ENCODE assay signal across 12 cellular contexts in genomic region chr7:130367088-130367755, GRCh38. TPM values are rescaled to one million over a fixed set of nuclear protein-coding genes. Genes with fewer than 3 reads are reported as not detected.
DNase-seq lines count a peak whose midpoint lies in the region; ATAC-seq, FAIRE-seq and TF ChIP-seq lines count a peak whose summit lies in the region.
"Had no signal": no experiment of that assay in that cellular context is flagged by ENCODE, and none has a peak within 500 bp of the region (broad histone marks: within the 10 kb centered on the region; RNA-seq: fewer than 3 reads in every experiment).

No MANE protein-coding gene starts in this region.

- peak overlapping the region; percentile 57 for H2BK15ac ChIP-seq in mesenchymal stem cell (ENCODE audit: low read depth, poor library complexity, severe bottlenecking)

- peak overlapping the region; percentile 90 for H2AK5ac ChIP-seq in mesenchymal stem cell (ENCODE audit: low read length, severe bottlenecking)

- H3K23ac ChIP-seq in mesenchymal stem cell (ENCODE audit: low read length in 2 of 2) = no peak overlapping the region

- no peak overlapping the region for H3K4me2 ChIP-seq in mesenchymal stem cell (ENCODE audit: low read length, poor library complexity, severe bottlenecking)

- H3K79me1 ChIP-seq in mesenchymal stem cell (replicated peaks; ENCODE audit: low read length, poor library complexity, severe bottlenecking) = no peaks in the 10 kb centered on the region

- peak overlapping the region; percentile 60 to 99 for H2BK12ac ChIP-seq in mesenchymal stem cell (ENCODE audit: low read length in 2 of 2)

- H4K8ac ChIP-seq in mesenchymal stem cell (ENCODE audit: low read length) = peak overlapping the region; percentile 69

- no peak overlapping the region for H3K4me3 ChIP-seq in mesenchymal stem cell (ENCODE audit: insufficient read depth in 1 of 2, low read depth in 1 of 2, low read length in 2 of 2)

- H3K27me3 Mint-ChIP-seq in stimulated activated naive CD8-positive, alpha-beta T cell treated with anti-CD3 and anti-CD28 coated beads, Interleukin-15, Interleukin-2, amounts not matched to agents 100 ng/mL and 50 ng/mL, for 24 hours = no peaks in the 10 kb centered on the region
- H3K27me3 Mint-ChIP-seq in T-helper 2 cell treated with Interferon-gamma antibody and Interleukin-4, amounts not matched to agents 5 μg/mL and 100 μg/mL, for 36 hours (ENCODE audit: low read depth) = no peaks in the 10 kb centered on the region

- no peak overlapping the region for H2AFZ ChIP-seq in mesenchymal stem cell (ENCODE audit: low read depth, low read length)

- H3K14ac ChIP-seq in mesenchymal stem cell (ENCODE audit: low read length in 2 of 2) = no peak overlapping the region

- CTCF ChIA-PET in HEK293T (lab: Yijun Ruan, JAX) = no interaction called here

- H3K27ac ChIP-seq in mesenchymal stem cell (ENCODE audit: low read length, poor library complexity, severe bottlenecking) = peak overlapping the region; percentile 1

- H2BK120ac ChIP-seq in mesenchymal stem cell (ENCODE audit: low read depth, low read length) = peak overlapping the region; percentile 86

- H4K91ac ChIP-seq in mesenchymal stem cell (ENCODE audit: low read length) = peak overlapping the region; percentile 94

- no peaks in the 10 kb centered on the region for H3K9me3 ChIP-seq in mesenchymal stem cell (ENCODE audit: control insufficient read depth, low read length)

- H3K27me3 ChIP-seq in mesenchymal stem cell (ENCODE audit: control insufficient read depth in 1 of 2, insufficient read depth in 1 of 2, low read length in 2 of 2) = no peaks in the 10 kb centered on the region

- H3K4me1 Mint-ChIP-seq in stimulated activated naive CD8-positive, alpha-beta T cell treated with anti-CD3 and anti-CD28 coated beads, Interleukin-15, Interleukin-2, amounts not matched to agents 100 ng/mL and 50 ng/mL, for 24 hours (ENCODE audit: low read depth) = peaks cover 25% of the 10 kb centered on the region
- peaks cover 26% of the 10 kb centered on the region for H3K4me1 Mint-ChIP-seq in T-helper 2 cell treated with Interferon-gamma antibody and Interleukin-4, amounts not matched to agents 5 μg/mL and 100 μg/mL, for 36 hours (ENCODE audit: low read depth)

- peak overlapping the region; percentile 16 to 90 for H3K4ac ChIP-seq in mesenchymal stem cell (ENCODE audit: low read depth in 1 of 2, low read length in 2 of 2)

- peak overlapping the region; percentile 2 for H2BK5ac ChIP-seq in mesenchymal stem cell (ENCODE audit: low read depth, low read length, poor library complexity, severe bottlenecking)

- H3K9ac ChIP-seq in mesenchymal stem cell (ENCODE audit: low read length) = no peak overlapping the region

- FAIRE-seq in H54 (lab: Jason Lieb, UNC) = no peak

- peak overlapping the region; percentile 97 for H3K18ac ChIP-seq in mesenchymal stem cell (ENCODE audit: low read depth in 1 of 2, low read length in 2 of 2)

- ATAC-seq in stimulated activated naive CD8-positive, alpha-beta T cell treated with anti-CD3 and anti-CD28 coated beads, Interleukin-15, Interleukin-2, amounts not matched to agents 100 U/mL and 50 U/mL, for 24 hours = no peak
- ATAC-seq: PC-3 had no signal

- no peaks in the 10 kb centered on the region for H3K36me3 Mint-ChIP-seq in stimulated activated naive CD8-positive, alpha-beta T cell treated with anti-CD3 and anti-CD28 coated beads, Interleukin-15, Interleukin-2, amounts not matched to agents 100 ng/mL and 50 ng/mL, for 24 hours (ENCODE audit: low read depth)
- no peaks in the 10 kb centered on the region for H3K36me3 Mint-ChIP-seq in T-helper 2 cell treated with Interferon-gamma antibody and Interleukin-4, amounts not matched to agents 5 μg/mL and 100 μg/mL, for 36 hours (ENCODE audit: low read depth)

- H3K36me3 ChIP-seq in mesenchymal stem cell (ENCODE audit: control insufficient read depth in 1 of 2, insufficient read depth in 2 of 2, low read depth in 1 of 2, low read length in 2 of 2) = no peaks in the 10 kb centered on the region

- H3K27ac Mint-ChIP-seq in stimulated activated naive CD8-positive, alpha-beta T cell treated with anti-CD3 and anti-CD28 coated beads, Interleukin-15, Interleukin-2, amounts not matched to agents 100 ng/mL and 50 ng/mL, for 24 hours = peak overlapping the region; percentile 4
- H3K27ac Mint-ChIP-seq in T-helper 2 cell treated with Interferon-gamma antibody and Interleukin-4, amounts not matched to agents 5 μg/mL and 100 μg/mL, for 36 hours = peak overlapping the region; percentile 49
- H3K27ac Mint-ChIP-seq: immature natural killer cell had no signal

- no peak overlapping the region for H3K4me3 Mint-ChIP-seq in stimulated activated naive CD8-positive, alpha-beta T cell treated with anti-CD3 and anti-CD28 coated beads, Interleukin-15, Interleukin-2, amounts not matched to agents 100 ng/mL and 50 ng/mL, for 24 hours
- H3K4me3 Mint-ChIP-seq in T-helper 2 cell treated with Interferon-gamma antibody and Interleukin-4, amounts not matched to agents 5 μg/mL and 100 μg/mL, for 36 hours = peak overlapping the region; percentile 57
- H3K4me3 Mint-ChIP-seq: immature natural killer cell had no signal

- DNase-seq in stimulated activated naive CD8-positive, alpha-beta T cell treated with anti-CD3 and anti-CD28 coated beads, Interleukin-15, Interleukin-2, amounts not matched to agents 100 U/mL and 50 U/mL, for 24 hours = no peak
- DNase-seq in T-helper 2 cell treated with Interferon-gamma antibody and Interleukin-4, amounts not matched to agents 5 μg/mL and 100 μg/mL, for 36 hours (ENCODE audit: low spot score) = no peak
- DNase-seq in mesenchymal stem cell (no peak), COR-L47 (lab: John Stamatoyannopoulos, UW) (no peak), C1 segment of cervical spinal cord (lab: John Stamatoyannopoulos, UW) (no peak), H54 (ENCODE audit: insufficient read length, low spot score) (no peak), HEK293T (ENCODE audit: extremely low spot score) (no peak)
- DNase-seq: immature natural killer cell, NCI-H1048, T-helper 9 cell had no signal

- no peaks in the 10 kb centered on the region for H3K9me3 Mint-ChIP-seq in stimulated activated naive CD8-positive, alpha-beta T cell treated with anti-CD3 and anti-CD28 coated beads, Interleukin-15, Interleukin-2, amounts not matched to agents 100 ng/mL and 50 ng/mL, for 24 hours
- no peaks in the 10 kb centered on the region for H3K9me3 Mint-ChIP-seq in T-helper 2 cell treated with Interferon-gamma antibody and Interleukin-4, amounts not matched to agents 5 μg/mL and 100 μg/mL, for 36 hours
- H3K9me3 Mint-ChIP-seq: immature natural killer cell had no signal

- H3K4me1 ChIP-seq in mesenchymal stem cell (ENCODE audit: control insufficient read depth, insufficient read depth, low read depth, low read length) = peaks cover 53% of the 10 kb centered on the region

- POLR2A ChIA-PET in HEK293T (lab: Yijun Ruan, JAX) = no interaction called here

- TF ChIP-seq POLR2A in H54 (IDR thresholded peaks at IDR 0.05; ENCODE audit: low read depth, low read length) = no peak

- WGBS in mesenchymal stem cell = 95% methylated on average over 11 of the region's 13 CpGs

TF ChIP-seq in HEK293T, 16 proteins besides CTCF, POLR2A, EP300 and RAD21:
- TF ChIP-seq LEF1 (IDR thresholded peaks at IDR 0.05; ENCODE audit: borderline replicate concordance) (no peak), TARDBP (IDR thresholded peaks at IDR 0.05) (no peak), HDGF (IDR thresholded peaks at IDR 0.05; ENCODE audit: borderline replicate concordance) (no peak), SP1 (IDR thresholded peaks at IDR 0.05) (no peak), FOXM1 (IDR thresholded peaks at IDR 0.05; ENCODE audit: borderline replicate concordance) (no peak)

RNA-seq across cellular contexts. Expression of gene CPA1, which starts 13.1 kb away (rescaled TPM):
- polyA plus RNA-seq in mesenchymal stem cell (2013, experiment 1 of 2) = 0.12 TPM
- polyA plus RNA-seq in mesenchymal stem cell (2013, experiment 2 of 2) = 0.29 TPM
- polyA plus RNA-seq: immature natural killer cell had no signal

RNA-seq across cellular contexts. Expression of gene CPA5, which starts 22.6 kb away (rescaled TPM):
- 0.26 TPM for polyA plus RNA-seq in mesenchymal stem cell (2013, experiment 1 of 2)
- 0.14 TPM for polyA plus RNA-seq in mesenchymal stem cell (2013, experiment 2 of 2)
- polyA plus RNA-seq: immature natural killer cell had no signal
